In genomic region chr6:30611856-30612194, GRCh38 we compare ENCODE assay signal across 15 cellular contexts. TPM values are rescaled to one million over a fixed set of nuclear protein-coding genes. Genes with fewer than 3 reads are reported as not detected.
DNase-seq lines count a peak whose midpoint lies in the region; ATAC-seq and TF ChIP-seq lines count a peak whose summit lies in the region.
"Had no signal": no experiment of that assay in that cellular context is flagged by ENCODE, and none has a peak within 500 bp of the region (broad histone marks: within the 10 kb centered on the region; RNA-seq: fewer than 3 reads in every experiment).

No MANE protein-coding gene starts in this region.

- H3K4me3 Mint-ChIP-seq in Calu3 (ENCODE audit: low read depth, unreplicated experiment), result peak overlapping the region; percentile 3
- H3K4me3 Mint-ChIP-seq in activated naive CD8-positive, alpha-beta T cell treated with anti-CD3 and anti-CD28 coated beads, Interleukin-2, amount 50 U/mL, for 24 hours, result peak overlapping the region; percentile 19
- peak overlapping the region; percentile 21 for H3K4me3 Mint-ChIP-seq in natural killer cell

- no peaks in the 10 kb centered on the region for H3K27me3 ChIP-seq in body of pancreas

- H3K27me3 Mint-ChIP-seq in Calu3 (ENCODE audit: unreplicated experiment) (peaks cover 5% of the 10 kb centered on the region), natural killer cell (ENCODE audit: low read depth in 2 of 2) (no peaks in the 10 kb centered on the region)
- H3K27me3 Mint-ChIP-seq in activated naive CD8-positive, alpha-beta T cell treated with anti-CD3 and anti-CD28 coated beads, Interleukin-2, amount 50 U/mL, for 24 hours, result no peaks in the 10 kb centered on the region

- H3K9me3 ChIP-seq in body of pancreas, result no peaks in the 10 kb centered on the region
- H3K9me3 ChIP-seq: lower lobe of right lung, prostate gland had no signal

- ATAC-seq in activated naive CD8-positive, alpha-beta T cell treated with anti-CD3 and anti-CD28 coated beads, Interleukin-2, amount 50 U/mL, for 24 hours, result no peak
- ATAC-seq in natural killer cell (no peak), body of pancreas (no peak)
- ATAC-seq: lower lobe of right lung, Right ventricle myocardium inferior had no signal

- DNase-seq in Calu3 (no peak), natural killer cell (no peak), KBM-7 (no peak), NCI-H345 (lab: John Stamatoyannopoulos, UW) (no peak), body of pancreas (no peak), occipital lobe (lab: John Stamatoyannopoulos, UW) (no peak)
- DNase-seq in activated naive CD8-positive, alpha-beta T cell treated with anti-CD3 and anti-CD28 coated beads, Interleukin-2, amount 50 U/mL, for 24 hours, result no peak
- DNase-seq: activated CD8-positive, alpha-beta memory T cell treated with anti-CD3 and anti-CD28 coated beads, Interleukin-2, amount 50 U/mL, for 4 hours; GF-D8; hippocampal formation; lower lobe of right lung; NCI-H526 treated with DMSO at 0.1 percent for 48 hours had no signal

- TF ChIP-seq CTCF in 22Rv1 (IDR thresholded peaks at IDR 0.05) (no peak), Calu3 (IDR thresholded peaks at IDR 0.05; ENCODE audit: unreplicated experiment) (no peak), natural killer cell (IDR thresholded peaks at IDR 0.05) (no peak), body of pancreas (IDR thresholded peaks at IDR 0.05) (no peak)

- WGBS in body of pancreas, 2 donors, result 26 to 35% methylated on average over 2 of the region's 2 CpGs

- H3K36me3 Mint-ChIP-seq in Calu3 (ENCODE audit: insufficient read depth, unreplicated experiment), result peaks cover 94% of the 10 kb centered on the region
- H3K36me3 Mint-ChIP-seq in activated naive CD8-positive, alpha-beta T cell treated with anti-CD3 and anti-CD28 coated beads, Interleukin-2, amount 50 U/mL, for 24 hours (ENCODE audit: low read depth), result peaks cover 92% of the 10 kb centered on the region
- peaks cover 29% of the 10 kb centered on the region for H3K36me3 Mint-ChIP-seq in natural killer cell

- intact Hi-C loops in Calu3 (cut with micrococcal nuclease; ENCODE audit: unreplicated experiment) (no loop called here), natural killer cell (cut with micrococcal nuclease) (loop anchor here (10.0 kb wide), 1 partner anchor 743 kb away; the partner anchor contains the start of gene HLA-B), body of pancreas (cut with DNase I) (no loop called here)

- no TSS peak for BruUV-seq in Calu3 (replicated peaks; lab: Mats Ljungman, UMichigan)

- H3K27ac Mint-ChIP-seq in Calu3 (ENCODE audit: unreplicated experiment), result peak overlapping the region; percentile 73
- peak overlapping the region; percentile 99 for H3K27ac Mint-ChIP-seq in activated naive CD8-positive, alpha-beta T cell treated with anti-CD3 and anti-CD28 coated beads, Interleukin-2, amount 50 U/mL, for 24 hours
- H3K27ac Mint-ChIP-seq in natural killer cell, result peak overlapping the region; percentile 96 to 100

- peaks cover under 1 to 11% of the 10 kb centered on the region in 2 donors for H3K36me3 ChIP-seq in body of pancreas (replicated peaks in 1 of 2; ENCODE audit: insufficient read depth in 1 of 2, low read depth in 2 of 2)

- no peak overlapping the region for H3K4me3 ChIP-seq in body of pancreas
- H3K4me3 ChIP-seq: lower lobe of right lung, prostate gland had no signal

- H3K4me1 ChIP-seq in body of pancreas, result peaks cover 46% of the 10 kb centered on the region

- no peak for TF ChIP-seq POLR2A in body of pancreas (IDR thresholded peaks at IDR 0.05)

- H3K4me1 Mint-ChIP-seq in Calu3 (ENCODE audit: low read depth, unreplicated experiment) (peaks cover 61% of the 10 kb centered on the region), natural killer cell (peaks cover 57 to 75% of the 10 kb centered on the region in 2 donors)
- H3K4me1 Mint-ChIP-seq in activated naive CD8-positive, alpha-beta T cell treated with anti-CD3 and anti-CD28 coated beads, Interleukin-2, amount 50 U/mL, for 24 hours, result peaks cover 67% of the 10 kb centered on the region

- no peaks in the 10 kb centered on the region for H3K9me3 Mint-ChIP-seq in Calu3 (ENCODE audit: low read depth, unreplicated experiment)
- no peaks in the 10 kb centered on the region for H3K9me3 Mint-ChIP-seq in activated naive CD8-positive, alpha-beta T cell treated with anti-CD3 and anti-CD28 coated beads, Interleukin-2, amount 50 U/mL, for 24 hours
- H3K9me3 Mint-ChIP-seq in natural killer cell, result no peaks in the 10 kb centered on the region

- in situ Hi-C loops in KBM-7 (cut with MboI; ENCODE audit: low pct_unique_long_range_greater_than_20kb, low sequenced_read_pairs), result no loop called here

- CTCF ChIA-PET in Calu3 (lab: Charles Lee), result interaction anchor here (1.0 kb wide), 1 partner anchor 130 kb away, joined by 3 read pairs; no protein-coding TSS in a partner anchor

- H3K27ac ChIP-seq in 22Rv1 (peak overlapping the region; percentile 99), body of pancreas (peak overlapping the region in 1 of 4 donors; percentile 1)

RNA-seq across cellular contexts. Expression of gene PPP1R10, which starts 5.2 kb away (rescaled TPM):
- total RNA-seq in Calu3 (2022) (119 and 134 TPM in 2 replicates), natural killer cell (100 to 1,000 TPM; 151 to 222 (median 174) TPM), body of pancreas (10 to 100 TPM; 36.1 to 48.1 TPM), occipital lobe (55.7 TPM)

RNA-seq across cellular contexts. Expression of gene MRPS18B, which starts 5.8 kb away (rescaled TPM):
- 103 and 107 TPM in 2 replicates for total RNA-seq in Calu3 (2022)
- total RNA-seq in natural killer cell, result 10 to 100 TPM; 14.2 to 19.9 (median 16.6) TPM
- 10 to 100 TPM; 26.4 to 35.5 TPM for total RNA-seq in body of pancreas
- 39.9 TPM for total RNA-seq in occipital lobe

RNA-seq across cellular contexts. Expression of gene ATAT1, which starts 14.8 kb away (rescaled TPM):
- total RNA-seq in Calu3 (2022), result 23.0 and 30.0 TPM in 2 replicates
- total RNA-seq in natural killer cell, result 10 to 100 TPM in 1 of 3 donors, 1 to 10 TPM in 2; 8.1 to 10.8 (median 8.9) TPM
- 1 to 10 TPM; 2.0 to 5.4 TPM for total RNA-seq in body of pancreas
- 38.4 TPM for total RNA-seq in occipital lobe

RNA-seq across cellular contexts. Expression of gene C6orf136, which starts 35.1 kb away (rescaled TPM):
- total RNA-seq in Calu3 (2022), result 25.3 and 32.4 TPM in 2 replicates
- total RNA-seq in natural killer cell, result 10 to 100 TPM; 39.4 to 51.4 (median 50.9) TPM
- total RNA-seq in body of pancreas, result 10 to 100 TPM in 1 of 2 donors, 1 to 10 TPM in 1; 7.3 to 28.3 TPM
- total RNA-seq in occipital lobe, result 18.4 TPM

RNA-seq across cellular contexts. Expression of gene ABCF1, which starts 40.6 kb away (rescaled TPM):
- 88.3 and 92.4 TPM in 2 replicates for total RNA-seq in Calu3 (2022)
- total RNA-seq in natural killer cell, result 100 to 1,000 TPM in 2 of 3 donors, 10 to 100 TPM in 1; 91.4 to 138 (median 138) TPM
- 10 to 100 TPM; 27.0 to 37.6 TPM for total RNA-seq in body of pancreas
- total RNA-seq in occipital lobe, result 17.5 TPM
